In the genomic region with DNA sequence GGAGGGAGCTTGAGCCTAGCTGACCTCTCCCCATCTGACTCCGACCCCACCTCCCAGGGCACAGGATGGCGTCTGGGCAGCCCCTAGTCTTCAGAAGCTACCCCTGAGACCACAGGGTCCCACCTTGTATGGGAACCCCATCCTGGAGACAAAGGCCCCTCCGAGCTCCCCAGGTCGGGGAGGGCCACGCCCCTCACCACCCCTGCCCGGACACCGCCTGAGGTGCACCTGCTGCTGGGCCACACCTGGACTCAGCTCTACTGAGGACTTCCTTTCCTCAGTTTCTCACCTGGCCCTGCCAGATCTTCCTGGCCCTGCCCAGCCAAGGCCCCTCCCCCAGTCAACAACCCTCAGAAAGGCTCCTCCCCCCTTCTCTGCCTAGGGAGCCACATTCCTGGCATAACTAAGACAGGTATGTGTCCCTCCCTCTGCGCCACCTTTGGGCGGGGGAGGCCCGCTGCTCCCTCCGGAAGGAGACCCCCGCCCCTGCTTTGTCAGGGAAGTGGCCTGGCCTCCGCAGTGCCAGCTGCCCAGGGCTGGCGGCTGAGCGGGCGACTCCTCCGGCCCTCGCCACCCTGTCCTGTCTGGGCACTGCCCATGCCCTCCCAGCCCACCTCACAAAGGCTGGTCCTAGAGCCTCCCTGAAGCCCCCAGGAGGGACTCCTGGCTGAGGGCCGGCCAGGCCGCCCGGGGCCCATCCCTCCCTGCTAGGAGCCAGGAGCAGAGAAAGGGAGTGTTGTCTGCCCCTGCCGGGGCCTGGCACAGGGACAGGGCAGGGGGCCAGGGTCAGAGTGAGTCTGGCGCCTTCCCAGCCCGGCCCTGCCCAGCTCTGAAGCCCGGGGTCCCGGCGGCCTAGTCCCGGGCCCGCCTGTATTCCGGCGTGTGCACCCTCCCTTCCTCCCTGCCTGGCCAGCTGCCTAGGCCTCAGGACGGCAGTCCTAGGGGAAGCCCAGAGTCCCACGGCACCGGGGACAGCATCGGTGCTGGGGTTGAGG, we compare ENCODE assay signal across 11 cellular contexts. TPM values are rescaled to one million over a fixed set of nuclear protein-coding genes. Genes with fewer than 3 reads are reported as not detected.
DNase-seq lines count a peak whose midpoint lies in the region; ATAC-seq, FAIRE-seq and TF ChIP-seq lines count a peak whose summit lies in the region.
"Had no signal": no experiment of that assay in that cellular context is flagged by ENCODE, and none has a peak within 500 bp of the region (broad histone marks: within the 10 kb centered on the region; RNA-seq: fewer than 3 reads in every experiment).

No MANE protein-coding gene starts in this region.

- no peak overlapping the region for H3K27ac ChIP-seq in HEK293 (ENCODE audit: extremely low read depth, low read depth, low read length)
- H3K27ac ChIP-seq in K562 (ENCODE audit: extremely low read depth, low read depth, low read length): no peak overlapping the region
- H3K27ac ChIP-seq in small intestine (ENCODE audit: low read depth in 1 of 2, low read length in 1 of 2): no peak overlapping the region
- H3K27ac ChIP-seq: thoracic aorta had no signal

- no peak for ATAC-seq in K562

- H2AFZ ChIP-seq in K562 (ENCODE audit: low read depth, low read length): no peak overlapping the region

- TF ChIP-seq EP300 in K562 (IDR thresholded peaks at IDR 0.05; ENCODE audit: low read length): no peak

- no peak for FAIRE-seq in K562 (lab: Jason Lieb, UNC)
- FAIRE-seq in small intestine (lab: Jason Lieb, UNC): no peak
- FAIRE-seq: colon had no signal

- H4K20me1 ChIP-seq in K562 (replicated peaks; ENCODE audit: control insufficient read depth, insufficient read depth, low read length): peaks cover 22% of the 10 kb centered on the region

- peaks cover 40% of the 10 kb centered on the region for H3K79me2 ChIP-seq in K562 (ENCODE audit: control insufficient read depth, insufficient read depth, low read length)

- TF ChIP-seq RAD21 in K562 (CRISPR knock-in tag; conservative IDR thresholded peaks at IDR 0.05 in 1 of 2, IDR thresholded peaks at IDR 0.05 in 1 of 2): no peak

- CTCF ChIA-PET in HEK293 (lab: Yijun Ruan, JAX): interaction anchor here (0.5 to 2.0 kb wide), 3 partner anchors 22 to 39 kb away, joined by 3 to 8 read pairs (median 4); no protein-coding TSS in a partner anchor
- CTCF ChIA-PET in K562 (lab: Yijun Ruan, JAX; ENCODE audit: low intra/inter-chr PET ratio): interaction anchor here (1.2 kb wide), 1 partner anchor 41 kb away, joined by 7 read pairs; no protein-coding TSS in a partner anchor

- 92% methylated on average over 19 of the region's 35 CpGs for whole genome bisulfite sequencing in K562 (ENCODE audit: insufficient coverage, low coverage, missing lambda C conversion rate)
- WGBS in small intestine, 3 donors: 57 to 73% (median 64%) methylated on average over 24 to 35 of the region's 35 CpGs

- H3K9me1 ChIP-seq in K562 (ENCODE audit: control insufficient read depth, insufficient read depth, low read length): peaks cover 12% of the 10 kb centered on the region

- DNase-seq in K562 (ENCODE audit: extremely low read depth in 1 of 4, low spot score in 3 of 4) (no peak), iPS-NIHi11 (ENCODE audit: low spot score) (peak; percentile 67), small intestine (peak; percentile 56), NCI-H146 (lab: John Stamatoyannopoulos, UW) (no peak), NCI-H2029 treated with DMSO at 0.1 percent for 48 hours (lab: John Stamatoyannopoulos, UW) (no peak), NCI-H345 (lab: John Stamatoyannopoulos, UW) (no peak)
- no peak for DNase-seq in activated naive CD4-positive, alpha-beta T cell treated with anti-CD3 and anti-CD28 coated beads, Interleukin-2, amount 50 U/mL, for 16 hours
- DNase-seq: NCI-H1436 treated with DMSO at 0.1 percent for 48 hours had no signal

- H3K27me3 ChIP-seq in K562 (ENCODE audit: control insufficient read depth in 2 of 2, insufficient read depth in 2 of 2, low read length in 2 of 2): no peaks in the 10 kb centered on the region
- no peaks in the 10 kb centered on the region for H3K27me3 ChIP-seq in small intestine (ENCODE audit: control insufficient read depth in 2 of 2, insufficient read depth in 2 of 2, low read length in 2 of 2)

- intact Hi-C loops in K562 (cut with micrococcal nuclease): loop anchor here (5.0 kb wide), 1 partner anchor 38 kb away; no protein-coding TSS in a partner anchor

- H3K4me1 ChIP-seq in HEK293 (ENCODE audit: control insufficient read depth, insufficient read depth, low read length): peaks cover 3% of the 10 kb centered on the region; the same call in 1 of the 2 replicates
- peaks cover 29 to 80% of the 10 kb centered on the region in 2 experiments for H3K4me1 ChIP-seq in K562 (replicated peaks in 1 of 2; ENCODE audit: control insufficient read depth in 2 of 2, insufficient read depth in 2 of 2, low read length in 2 of 2)
- peaks cover 0 to 4% of the 10 kb centered on the region in 2 donors for H3K4me1 ChIP-seq in small intestine (ENCODE audit: control insufficient read depth in 2 of 2, insufficient read depth in 1 of 2, low read depth in 1 of 2, low read length in 1 of 2)

- peak overlapping the region in 1 of 2 experiments; percentile 88; a peak in 2 of 4 replicates for H3K9ac ChIP-seq in K562 (ENCODE audit: insufficient read depth in 1 of 2, low read depth in 2 of 2, low read length in 2 of 2)

- POLR2A ChIA-PET in HEK293 (lab: Yijun Ruan, JAX): interaction anchor here (0.8 to 0.9 kb wide), 2 partner anchors 11 to 23 kb away, joined by 3 to 7 read pairs; partner anchors contain the start of gene ISG15
- POLR2A ChIA-PET in K562 (lab: Yijun Ruan, JAX): interaction anchor here (0.6 to 1.3 kb wide), 2 partner anchors 8 to 383 kb away, joined by 3 to 4 read pairs; no protein-coding TSS in a partner anchor

- no TSS peak for BruUV-seq in K562 (replicated peaks; lab: Mats Ljungman, UMichigan)

- H3K4me3 ChIP-seq in HEK293 (ENCODE audit: low read depth, low read length): no peak overlapping the region
- H3K4me3 ChIP-seq in K562: no peak overlapping the region
- H3K4me3 ChIP-seq in small intestine (ENCODE audit: low read depth in 1 of 2, low read length in 2 of 2): no peak overlapping the region
- H3K4me3 ChIP-seq: thoracic aorta had no signal

- H3K9me3 ChIP-seq in HEK293 (ENCODE audit: control insufficient read depth, insufficient read depth, low read depth, low read length) (no peaks in the 10 kb centered on the region), K562 (replicated peaks; ENCODE audit: control insufficient read depth, insufficient read depth, low read depth, low read length) (no peaks in the 10 kb centered on the region), small intestine (ENCODE audit: control insufficient read depth, low read depth) (no peaks in the 10 kb centered on the region)
- H3K9me3 ChIP-seq: thoracic aorta had no signal

- H3K36me3 ChIP-seq in HEK293 (ENCODE audit: control insufficient read depth in 2 of 2, insufficient read depth in 1 of 2, low read length in 2 of 2) (peaks cover 0 to 50% of the 10 kb centered on the region in 2 experiments; a peak in 1 of 3 replicates), K562 (ENCODE audit: control insufficient read depth, insufficient read depth, low read length) (peaks cover 58% of the 10 kb centered on the region; the same call in 2 of the 3 replicates), small intestine (ENCODE audit: control insufficient read depth in 2 of 2, insufficient read depth in 2 of 2, low read length in 2 of 2) (no peaks in the 10 kb centered on the region)
- H3K36me3 ChIP-seq: thoracic aorta had no signal

- TF ChIP-seq CTCF in HEK293 (tag by site-specific recombination; IDR thresholded peaks at IDR 0.05) (no peak), K562 (IDR thresholded peaks at IDR 0.05 in 2 of 3, conservative IDR thresholded peaks at IDR 0.05 in 1 of 3; ENCODE audit: insufficient read depth in 2 of 3, low read depth in 1 of 3, low read length in 3 of 3) (no peak)

- no peak for TF ChIP-seq POLR2A in K562 (conservative IDR thresholded peaks at IDR 0.05)

- peak overlapping the region; percentile 48 for H3K4me2 ChIP-seq in K562 (ENCODE audit: insufficient read depth, low read length)

- in situ Hi-C loops in K562 (cut with MboI): no loop called here

RNA-seq across cellular contexts. Expression of gene AGRN, which starts 4.8 kb away (rescaled TPM):
- total RNA-seq in K562 (2011; cell fraction: chromatin; rRNA removed; ENCODE audit: low replicate concordance): 268 and 576 TPM in 2 replicates
- 387 and 414 TPM in 2 replicates for total RNA-seq in K562 (2011; cell fraction: nucleolus; rRNA removed)
- 326 and 377 TPM in 2 replicates for total RNA-seq in K562 (2011; cell fraction: nucleoplasm; rRNA removed)
- total RNA-seq in K562 (2014; rRNA removed) (29.5 and 37.2 TPM in 2 replicates), K562 (2014; rRNA removed; fragmentation: Illumina TruSeq; extraction: Trizol) (4.5 and 4.9 TPM in 2 replicates), K562 (2015; rRNA removed; fragmentation: Illumina TruSeq; extraction: Trizol) (12.0 and 13.2 TPM in 2 replicates), K562 (2021) (89.7 and 111 TPM in 2 replicates)
- polyA plus RNA-seq in K562 (2011; rRNA removed) (18.1 and 39.0 TPM in 2 replicates), K562 (2014; fragmentation: Illumina TruSeq; extraction: Trizol) (19.2 and 34.8 TPM in 2 replicates), K562 (2014; fragmentation: Nextera tagmentation; extraction: Ambion mirVana) (under 1 TPM; 0.04 to 0.06 TPM), K562 (2014; rRNA removed) (49.3 and 67.7 TPM in 2 replicates), small intestine (10 to 100 TPM; 13.2 to 20.9 (median 18.9) TPM)
- 28.0 and 43.3 TPM in 2 replicates for polyA plus RNA-seq in K562 (2011; cell fraction: cytosol; rRNA removed)
- polyA plus RNA-seq in K562 (2011; cell fraction: nucleus; rRNA removed): 483 and 499 TPM in 2 replicates
- polyA plus RNA-seq in K562 (2012): 66.2 and 73.2 TPM in 2 replicates
- 12.6 and 21.4 TPM in 2 replicates for polyA minus RNA-seq in K562 (2011; rRNA and poly(A)+ RNA removed)
- 33.4 and 47.6 TPM in 2 replicates for polyA minus RNA-seq in K562 (2011; cell fraction: cytosol; rRNA and poly(A)+ RNA removed)
- 68.5 and 80.0 TPM in 2 replicates for polyA minus RNA-seq in K562 (2011; cell fraction: nucleus; rRNA and poly(A)+ RNA removed)

RNA-seq across cellular contexts. Expression of gene ISG15, which starts 11.4 kb away (rescaled TPM):
- 2.7 and 7.4 TPM in 2 replicates for total RNA-seq in K562 (2011; cell fraction: chromatin; rRNA removed; ENCODE audit: low replicate concordance)
- total RNA-seq in K562 (2011; cell fraction: nucleolus; rRNA removed): 13.3 and 15.0 TPM in 2 replicates
- total RNA-seq in K562 (2011; cell fraction: nucleoplasm; rRNA removed): 6.9 and 9.5 TPM in 2 replicates
- total RNA-seq in K562 (2014; rRNA removed) (58.3 and 70.7 TPM in 2 replicates), K562 (2014; rRNA removed; fragmentation: Illumina TruSeq; extraction: Trizol) (0.40 and 0.54 TPM in 2 replicates), K562 (2015; rRNA removed; fragmentation: Illumina TruSeq; extraction: Trizol) (10.8 and 11.6 TPM in 2 replicates), K562 (2021) (31.1 and 32.5 TPM in 2 replicates)
- polyA plus RNA-seq in K562 (2011; rRNA removed) (14.5 and 15.7 TPM in 2 replicates), K562 (2014; fragmentation: Illumina TruSeq; extraction: Trizol) (2.6 and 12.8 TPM in 2 replicates), K562 (2014; fragmentation: Nextera tagmentation; extraction: Ambion mirVana) (10 to 100 TPM in 1 of 2 experiments, 1 to 10 TPM in 1; 7.2 to 12.2 TPM), K562 (2014; rRNA removed) (50.8 and 56.1 TPM in 2 replicates), small intestine (100 to 1,000 TPM in 2 of 3 donors, 10 to 100 TPM in 1; 86.3 to 282 (median 277) TPM)
- polyA plus RNA-seq in K562 (2011; cell fraction: cytosol; rRNA removed): 26.4 and 90.5 TPM in 2 replicates
- polyA plus RNA-seq in K562 (2011; cell fraction: nucleus; rRNA removed): 11.7 and 19.4 TPM in 2 replicates
- 26.7 and 43.1 TPM in 2 replicates for polyA plus RNA-seq in K562 (2012)
- polyA minus RNA-seq in K562 (2011; rRNA and poly(A)+ RNA removed): 1.9 and 3.6 TPM in 2 replicates
- polyA minus RNA-seq in K562 (2011; cell fraction: cytosol; rRNA and poly(A)+ RNA removed): 6.9 and 7.5 TPM in 2 replicates
- polyA minus RNA-seq in K562 (2011; cell fraction: nucleus; rRNA and poly(A)+ RNA removed): 1.9 and 5.0 TPM in 2 replicates

RNA-seq across cellular contexts. Expression of gene HES4, which starts 24.8 kb away (rescaled TPM):
- 5.7 and 23.9 TPM in 2 replicates for total RNA-seq in K562 (2011; cell fraction: chromatin; rRNA removed; ENCODE audit: low replicate concordance)
- 54.5 and 57.7 TPM in 2 replicates for total RNA-seq in K562 (2011; cell fraction: nucleolus; rRNA removed)
- total RNA-seq in K562 (2011; cell fraction: nucleoplasm; rRNA removed): 14.9 and 19.0 TPM in 2 replicates
- 41.4 and 49.2 TPM in 2 replicates for total RNA-seq in K562 (2014; rRNA removed)
- 0.25 TPM in 1 of 2 replicates, not detected in the other for total RNA-seq in K562 (2014; rRNA removed; fragmentation: Illumina TruSeq; extraction: Trizol)
- 1.9 TPM in 2 replicates for total RNA-seq in K562 (2015; rRNA removed; fragmentation: Illumina TruSeq; extraction: Trizol)
- 40.5 and 44.3 TPM in 2 replicates for total RNA-seq in K562 (2021)
- 5.3 and 10.4 TPM in 2 replicates for polyA plus RNA-seq in K562 (2011; rRNA removed)
- polyA plus RNA-seq in K562 (2011; cell fraction: cytosol; rRNA removed): 18.6 and 66.9 TPM in 2 replicates
- polyA plus RNA-seq in K562 (2011; cell fraction: nucleus; rRNA removed): 86.7 and 173 TPM in 2 replicates
- 8.3 and 15.7 TPM in 2 replicates for polyA plus RNA-seq in K562 (2012)
- 0.21 and 0.61 TPM in 2 replicates for polyA plus RNA-seq in K562 (2014; fragmentation: Illumina TruSeq; extraction: Trizol)
- polyA plus RNA-seq in K562 (2014; fragmentation: Nextera tagmentation; extraction: Ambion mirVana): not detected
- 33.7 and 43.7 TPM in 2 replicates for polyA plus RNA-seq in K562 (2014; rRNA removed)
- polyA minus RNA-seq in K562 (2011; rRNA and poly(A)+ RNA removed): 0.21 TPM in 1 of 2 replicates, not detected in the other
- 3.6 and 11.6 TPM in 2 replicates for polyA minus RNA-seq in K562 (2011; cell fraction: cytosol; rRNA and poly(A)+ RNA removed)
- polyA minus RNA-seq in K562 (2011; cell fraction: nucleus; rRNA and poly(A)+ RNA removed): 7.2 and 11.6 TPM in 2 replicates
- polyA plus RNA-seq in small intestine: 1 to 10 TPM in 2 of 3 donors, under 1 TPM in 1; 0.89 to 8.2 (median 6.2) TPM

RNA-seq across cellular contexts. Expression of gene PERM1, which starts 42.8 kb away (rescaled TPM):
- 0.30 and 1.0 TPM in 2 replicates for total RNA-seq in K562 (2011; cell fraction: chromatin; rRNA removed; ENCODE audit: low replicate concordance)
- total RNA-seq in K562 (2011; cell fraction: nucleolus; rRNA removed): 0.39 and 0.67 TPM in 2 replicates
- 0.23 and 0.29 TPM in 2 replicates for total RNA-seq in K562 (2011; cell fraction: nucleoplasm; rRNA removed)
- total RNA-seq in K562 (2014; rRNA removed) (not detected in 2 replicates), K562 (2014; rRNA removed; fragmentation: Illumina TruSeq; extraction: Trizol) (not detected in 2 replicates), K562 (2015; rRNA removed; fragmentation: Illumina TruSeq; extraction: Trizol) (not detected in 2 replicates), K562 (2021) (not detected in 2 replicates)
- polyA plus RNA-seq in K562 (2011; rRNA removed) (0.04 TPM in 1 of 2 replicates, not detected in the other), K562 (2014; fragmentation: Illumina TruSeq; extraction: Trizol) (not detected in 2 replicates), K562 (2014; fragmentation: Nextera tagmentation; extraction: Ambion mirVana) (not detected), K562 (2014; rRNA removed) (not detected in 2 replicates), small intestine (1 to 10 TPM in 1 of 3 donors, under 1 TPM in 1, not detected in 1; 0.30 to 1.6 TPM)
- polyA plus RNA-seq in K562 (2011; cell fraction: cytosol; rRNA removed): 0.06 TPM in 1 of 2 replicates, not detected in the other
- polyA plus RNA-seq in K562 (2011; cell fraction: nucleus; rRNA removed): 0.18 and 0.25 TPM in 2 replicates
- polyA plus RNA-seq in K562 (2012): 0.46 and 0.48 TPM in 2 replicates
- not detected in 2 replicates for polyA minus RNA-seq in K562 (2011; rRNA and poly(A)+ RNA removed)
- not detected in 2 replicates for polyA minus RNA-seq in K562 (2011; cell fraction: cytosol; rRNA and poly(A)+ RNA removed)
- 0.33 TPM in 1 of 2 replicates, not detected in the other for polyA minus RNA-seq in K562 (2011; cell fraction: nucleus; rRNA and poly(A)+ RNA removed)

RNA-seq across cellular contexts. Expression of gene RNF223, which starts 49.4 kb away (rescaled TPM):
- total RNA-seq in K562 (2011; cell fraction: chromatin; rRNA removed; ENCODE audit: low replicate concordance): 0.35 TPM in 1 of 2 replicates, not detected in the other
- total RNA-seq in K562 (2011; cell fraction: nucleolus; rRNA removed): 0.17 TPM in 1 of 2 replicates, not detected in the other
- total RNA-seq in K562 (2011; cell fraction: nucleoplasm; rRNA removed): not detected in 2 replicates
- total RNA-seq in K562 (2014; rRNA removed) (0.32 TPM in 1 of 2 replicates, not detected in the other), K562 (2014; rRNA removed; fragmentation: Illumina TruSeq; extraction: Trizol) (not detected in 2 replicates), K562 (2015; rRNA removed; fragmentation: Illumina TruSeq; extraction: Trizol) (not detected in 2 replicates), K562 (2021) (not detected in 2 replicates)
- polyA plus RNA-seq in K562 (2011; rRNA removed) (0.04 TPM in 2 replicates), K562 (2014; fragmentation: Illumina TruSeq; extraction: Trizol) (not detected in 2 replicates), K562 (2014; fragmentation: Nextera tagmentation; extraction: Ambion mirVana) (not detected), K562 (2014; rRNA removed) (not detected in 2 replicates), small intestine (under 1 TPM in 2 of 3 donors, not detected in 1; 0.18 to 0.45 TPM)
- 0.04 and 0.06 TPM in 2 replicates for polyA plus RNA-seq in K562 (2011; cell fraction: cytosol; rRNA removed)
- polyA plus RNA-seq in K562 (2011; cell fraction: nucleus; rRNA removed): 0.06 and 0.07 TPM in 2 replicates
- 0.04 and 0.11 TPM in 2 replicates for polyA plus RNA-seq in K562 (2012)
- polyA minus RNA-seq in K562 (2011; rRNA and poly(A)+ RNA removed): not detected in 2 replicates
- polyA minus RNA-seq in K562 (2011; cell fraction: cytosol; rRNA and poly(A)+ RNA removed): not detected in 2 replicates
- polyA minus RNA-seq in K562 (2011; cell fraction: nucleus; rRNA and poly(A)+ RNA removed): 0.13 and 0.22 TPM in 2 replicates

Comparison
In these comparisons a context has a peak if more than half of its experiments do, and no peak if none do; other contexts are left out.
1. DNase-seq: peak in iPS-NIHi11 (single experiment) and small intestine (single experiment); none in K562 (0 of 4), NCI-H146 (single experiment), activated naive CD4-positive, alpha-beta T cell treated with anti-CD3 and anti-CD28 coated beads, Interleukin-2, amount 50 U/mL, for 16 hours (single experiment), NCI-H2029 treated with DMSO at 0.1 percent for 48 hours (single experiment) and NCI-H345 (single experiment).
2. Of the 44 proteins assayed by ChIP-seq in both K562 and HEK293: peak only in K562: none; only in HEK293: KLF1 and ZEB2; in both: none; in neither: 42.